ENCODE assay signal across 8 cellular contexts in the genomic region with DNA sequence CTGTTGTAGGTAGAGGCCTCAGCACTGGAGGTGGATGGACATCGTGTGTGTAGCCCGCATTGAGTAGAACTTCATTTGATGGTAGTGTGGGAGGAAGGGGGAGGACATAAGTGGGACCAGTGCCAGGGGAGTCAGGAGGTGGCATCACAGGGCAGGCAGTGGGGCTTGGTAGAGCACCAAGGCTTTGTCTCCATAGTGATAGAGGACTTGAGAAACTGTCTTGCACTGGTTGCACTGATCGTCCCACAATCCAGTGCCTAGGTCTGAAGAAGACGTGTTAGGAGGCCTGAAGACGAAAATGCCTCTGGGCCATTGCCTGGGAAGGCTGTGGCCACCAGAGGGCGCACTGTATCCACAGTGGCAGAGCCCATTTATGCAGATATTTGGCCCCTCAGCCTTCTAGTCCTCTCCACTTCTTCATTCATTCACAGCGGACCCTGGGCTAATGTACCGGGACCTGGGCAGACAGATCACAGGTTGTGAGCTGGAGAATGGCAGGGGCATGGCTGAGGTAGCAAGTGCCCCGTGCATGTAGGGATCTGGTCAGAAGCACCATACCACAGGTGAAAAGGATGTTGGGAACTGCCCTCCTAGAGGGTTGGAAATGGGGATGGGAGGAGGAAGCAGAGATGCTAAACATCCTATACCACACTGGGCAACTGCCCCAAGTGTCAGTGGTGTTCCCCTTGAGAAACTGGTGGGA.
DNase-seq lines count a peak whose midpoint lies in the region; ATAC-seq and TF ChIP-seq lines count a peak whose summit lies in the region.

No MANE protein-coding gene starts in this region.

- TF ChIP-seq POLR2A in testis (IDR thresholded peaks at IDR 0.05) = no peak

- no peak overlapping the region for H3K4me3 ChIP-seq in testis

- H3K27me3 ChIP-seq in foreskin keratinocyte = no peaks in the 10 kb centered on the region
- H3K27me3 ChIP-seq in testis = no peaks in the 10 kb centered on the region

- H3K27ac ChIP-seq in foreskin keratinocyte (no peak overlapping the region), testis (no peak overlapping the region)

- TF ChIP-seq CTCF in GM12874 (IDR thresholded peaks at IDR 0.05; ENCODE audit: insufficient read depth, low read depth, low read length) = peak; percentile 95
- peak; percentile 97 for TF ChIP-seq CTCF in foreskin keratinocyte (conservative IDR thresholded peaks at IDR 0.05)
- peak; percentile 94 to 96 (median 95) for TF ChIP-seq CTCF in testis (IDR thresholded peaks at IDR 0.05)

- peak; percentile 79 for DNase-seq in M059J (ENCODE audit: low read depth)
- peak; percentile 56 for DNase-seq in SHP77 treated with DMSO at 0.1 percent for 48 hours (lab: John Stamatoyannopoulos, UW)
- DNase-seq in activated effector memory CD4-positive, alpha-beta T cell treated with Interleukin-2 at 50 U/mL for 16 hours = peak; percentile 68
- DNase-seq in foreskin keratinocyte = peak; percentile 35 to 64
- peak; percentile 84 for DNase-seq in occipital lobe (lab: John Stamatoyannopoulos, UW)
- peak; percentile 92 for DNase-seq in testis

- H3K9me3 ChIP-seq in testis = no peaks in the 10 kb centered on the region

- intact Hi-C loops in testis (cut with DNase I; ENCODE audit: low total_unique reads) = loop anchor here (2.0 kb wide), 1 partner anchor 144 kb away; no protein-coding TSS in a partner anchor

- 41 to 65% methylated on average over 6 to 9 of the region's 9 CpGs for WGBS in testis, 2 donors

- H3K36me3 ChIP-seq in testis (ENCODE audit: low read depth, missing control alignments) = no peaks in the 10 kb centered on the region

- H3K4me1 ChIP-seq in foreskin keratinocyte (no peaks in the 10 kb centered on the region), testis (peaks cover 3% of the 10 kb centered on the region)

- ATAC-seq in foreskin keratinocyte (peak; percentile 68), HG02970 (IDR thresholded peaks at IDR 0.05; ENCODE audit: low FRiP score, unreplicated experiment) (no peak)
